ENCODE assay signal across 20 cellular contexts in genomic region chr6:160435935-160436334, GRCh38.
"Had no signal": no experiment of that assay in that cellular context is flagged by ENCODE, and none has a peak within 500 bp of the region (broad histone marks: within the 10 kb centered on the region; RNA-seq: fewer than 3 reads in every experiment).

No MANE protein-coding gene starts in this region.

- H3K9me3 ChIP-seq: psoas muscle, right lobe of liver, stomach, thoracic aorta, transverse colon had no signal

- H3K9me3 Mint-ChIP-seq: dendritic cell treated with granulocyte-macrophage colony-stimulating factor and Interleukin-4, amounts not matched to agents 40 ng/mL and 50 ng/mL, for 4 days; effector memory CD8-positive, alpha-beta T cell; nephron; stimulated activated memory B cell treated with anti-CD40 and anti-IgM and Interleukin-4, amounts not matched to agents 10 μg/mL and 1 μg/mL and 100 μg/mL, for 72 hours had no signal

- H3K4me1 Mint-ChIP-seq: naive B cell; stimulated activated memory B cell treated with anti-CD40 and anti-IgM and Interleukin-4, amounts not matched to agents 10 μg/mL and 1 μg/mL and 100 μg/mL, for 72 hours had no signal

- H3K4me3 Mint-ChIP-seq: dendritic cell treated with granulocyte-macrophage colony-stimulating factor and Interleukin-4, amounts not matched to agents 40 ng/mL and 50 ng/mL, for 4 days; effector memory CD8-positive, alpha-beta T cell; naive B cell; nephron; stimulated activated memory B cell treated with anti-CD40 and anti-IgM and Interleukin-4, amounts not matched to agents 10 μg/mL and 1 μg/mL and 100 μg/mL, for 72 hours had no signal

- H3K36me3 Mint-ChIP-seq: naive B cell; stimulated activated memory B cell treated with anti-CD40 and anti-IgM and Interleukin-4, amounts not matched to agents 10 μg/mL and 1 μg/mL and 100 μg/mL, for 72 hours had no signal

- H3K27ac ChIP-seq: epithelial cell of prostate, foreskin keratinocyte, hepatocyte, psoas muscle, right lobe of liver, stomach, thoracic aorta, transverse colon had no signal

- H3K27me3 ChIP-seq: foreskin keratinocyte, hepatocyte, right lobe of liver, stomach, transverse colon had no signal

- H3K4me1 ChIP-seq: right lobe of liver had no signal

- DNase-seq: effector memory CD8-positive, alpha-beta T cell; foreskin keratinocyte; head of caudate nucleus; kidney glomerular epithelial cell; mesendoderm; naive B cell; psoas muscle; retina; right lobe of liver; stimulated activated CD4-positive, alpha-beta T cell treated with anti-CD3 and anti-CD28 coated beads, Interleukin-4, amount 100 ng/mL, for 1 hour; stimulated activated CD8-positive, alpha-beta memory T cell treated with anti-CD3 and anti-CD28 coated beads, Interleukin-4, amount 100 ng/mL, for 48 hours; stomach; substantia nigra; transverse colon had no signal

- H3K36me3 ChIP-seq: right lobe of liver, stomach, transverse colon had no signal

- ATAC-seq: effector memory CD8-positive, alpha-beta T cell; foreskin keratinocyte; psoas muscle; right lobe of liver; stimulated activated memory B cell treated with anti-CD40 and anti-IgM and Interleukin-4, amounts not matched to agents 10 μg/mL and 1 μg/mL and 100 μg/mL, for 72 hours had no signal

- H3K27ac Mint-ChIP-seq: dendritic cell treated with granulocyte-macrophage colony-stimulating factor and Interleukin-4, amounts not matched to agents 40 ng/mL and 50 ng/mL, for 4 days; effector memory CD8-positive, alpha-beta T cell; naive B cell; nephron; stimulated activated memory B cell treated with anti-CD40 and anti-IgM and Interleukin-4, amounts not matched to agents 10 μg/mL and 1 μg/mL and 100 μg/mL, for 72 hours had no signal

- H3K4me3 ChIP-seq: hepatocyte, psoas muscle, right lobe of liver, stomach, thoracic aorta, transverse colon had no signal
